ENCODE assay signal across 2 cellular contexts in the genomic region with DNA sequence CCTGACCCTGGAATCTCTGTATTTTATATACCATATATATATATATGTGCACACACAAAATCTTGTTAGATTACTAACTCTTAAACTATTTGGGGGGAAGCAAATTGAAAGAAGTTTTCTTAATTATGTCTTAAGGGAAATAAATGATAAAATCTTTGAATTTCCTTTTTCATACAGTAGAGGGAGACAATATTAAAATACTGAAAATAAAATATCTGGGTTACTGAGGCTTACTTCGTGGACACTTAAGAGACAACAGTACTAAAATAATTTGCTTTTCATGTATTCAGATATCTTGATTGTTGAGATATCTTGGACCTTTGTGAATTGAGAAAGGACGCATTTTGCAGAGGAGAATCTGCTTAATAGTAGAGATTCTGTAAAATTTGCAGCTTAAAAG.
TF ChIP-seq lines count a peak whose summit lies in the region.

No MANE protein-coding gene starts in this region.

TF ChIP-seq in neural cell, 6 proteins besides CTCF, POLR2A, EP300 and RAD21 (continued from another document):
- TF ChIP-seq, protein P1, sequence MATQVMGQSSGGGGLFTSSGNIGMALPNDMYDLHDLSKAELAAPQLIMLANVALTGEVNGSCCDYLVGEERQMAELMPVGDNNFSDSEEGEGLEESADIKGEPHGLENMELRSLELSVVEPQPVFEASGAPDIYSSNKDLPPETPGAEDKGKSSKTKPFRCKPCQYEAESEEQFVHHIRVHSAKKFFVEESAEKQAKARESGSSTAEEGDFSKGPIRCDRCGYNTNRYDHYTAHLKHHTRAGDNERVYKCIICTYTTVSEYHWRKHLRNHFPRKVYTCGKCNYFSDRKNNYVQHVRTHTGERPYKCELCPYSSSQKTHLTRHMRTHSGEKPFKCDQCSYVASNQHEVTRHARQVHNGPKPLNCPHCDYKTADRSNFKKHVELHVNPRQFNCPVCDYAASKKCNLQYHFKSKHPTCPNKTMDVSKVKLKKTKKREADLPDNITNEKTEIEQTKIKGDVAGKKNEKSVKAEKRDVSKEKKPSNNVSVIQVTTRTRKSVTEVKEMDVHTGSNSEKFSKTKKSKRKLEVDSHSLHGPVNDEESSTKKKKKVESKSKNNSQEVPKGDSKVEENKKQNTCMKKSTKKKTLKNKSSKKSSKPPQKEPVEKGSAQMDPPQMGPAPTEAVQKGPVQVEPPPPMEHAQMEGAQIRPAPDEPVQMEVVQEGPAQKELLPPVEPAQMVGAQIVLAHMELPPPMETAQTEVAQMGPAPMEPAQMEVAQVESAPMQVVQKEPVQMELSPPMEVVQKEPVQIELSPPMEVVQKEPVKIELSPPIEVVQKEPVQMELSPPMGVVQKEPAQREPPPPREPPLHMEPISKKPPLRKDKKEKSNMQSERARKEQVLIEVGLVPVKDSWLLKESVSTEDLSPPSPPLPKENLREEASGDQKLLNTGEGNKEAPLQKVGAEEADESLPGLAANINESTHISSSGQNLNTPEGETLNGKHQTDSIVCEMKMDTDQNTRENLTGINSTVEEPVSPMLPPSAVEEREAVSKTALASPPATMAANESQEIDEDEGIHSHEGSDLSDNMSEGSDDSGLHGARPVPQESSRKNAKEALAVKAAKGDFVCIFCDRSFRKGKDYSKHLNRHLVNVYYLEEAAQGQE (IDR thresholded peaks at IDR 0.05; ENCODE audit: borderline replicate concordance) = no peak

TF ChIP-seq in WTC11, 78 proteins besides CTCF, POLR2A, EP300 and RAD21:
- TF ChIP-seq TP53 (CRISPR knock-in tag; IDR thresholded peaks at IDR 0.05) (no peak), ZNF232 (CRISPR knock-in tag; IDR thresholded peaks at IDR 0.05) (no peak), MXD4 (CRISPR knock-in tag; IDR thresholded peaks at IDR 0.05; ENCODE audit: borderline replicate concordance) (no peak), RORB (CRISPR knock-in tag; IDR thresholded peaks at IDR 0.05) (no peak), JAZF1 (CRISPR knock-in tag; IDR thresholded peaks at IDR 0.05) (no peak), EMX1 (CRISPR knock-in tag; IDR thresholded peaks at IDR 0.05) (no peak), SP1 (CRISPR knock-in tag; conservative IDR thresholded peaks at IDR 0.05) (no peak), ZNF263 (CRISPR knock-in tag; IDR thresholded peaks at IDR 0.05; ENCODE audit: low read depth) (no peak), SOX15 (CRISPR knock-in tag; IDR thresholded peaks at IDR 0.05) (no peak), SMAD3 (CRISPR knock-in tag; IDR thresholded peaks at IDR 0.05; ENCODE audit: borderline replicate concordance) (no peak), MYBL2 (CRISPR knock-in tag; IDR thresholded peaks at IDR 0.05) (no peak)
- TF ChIP-seq, protein P2, sequence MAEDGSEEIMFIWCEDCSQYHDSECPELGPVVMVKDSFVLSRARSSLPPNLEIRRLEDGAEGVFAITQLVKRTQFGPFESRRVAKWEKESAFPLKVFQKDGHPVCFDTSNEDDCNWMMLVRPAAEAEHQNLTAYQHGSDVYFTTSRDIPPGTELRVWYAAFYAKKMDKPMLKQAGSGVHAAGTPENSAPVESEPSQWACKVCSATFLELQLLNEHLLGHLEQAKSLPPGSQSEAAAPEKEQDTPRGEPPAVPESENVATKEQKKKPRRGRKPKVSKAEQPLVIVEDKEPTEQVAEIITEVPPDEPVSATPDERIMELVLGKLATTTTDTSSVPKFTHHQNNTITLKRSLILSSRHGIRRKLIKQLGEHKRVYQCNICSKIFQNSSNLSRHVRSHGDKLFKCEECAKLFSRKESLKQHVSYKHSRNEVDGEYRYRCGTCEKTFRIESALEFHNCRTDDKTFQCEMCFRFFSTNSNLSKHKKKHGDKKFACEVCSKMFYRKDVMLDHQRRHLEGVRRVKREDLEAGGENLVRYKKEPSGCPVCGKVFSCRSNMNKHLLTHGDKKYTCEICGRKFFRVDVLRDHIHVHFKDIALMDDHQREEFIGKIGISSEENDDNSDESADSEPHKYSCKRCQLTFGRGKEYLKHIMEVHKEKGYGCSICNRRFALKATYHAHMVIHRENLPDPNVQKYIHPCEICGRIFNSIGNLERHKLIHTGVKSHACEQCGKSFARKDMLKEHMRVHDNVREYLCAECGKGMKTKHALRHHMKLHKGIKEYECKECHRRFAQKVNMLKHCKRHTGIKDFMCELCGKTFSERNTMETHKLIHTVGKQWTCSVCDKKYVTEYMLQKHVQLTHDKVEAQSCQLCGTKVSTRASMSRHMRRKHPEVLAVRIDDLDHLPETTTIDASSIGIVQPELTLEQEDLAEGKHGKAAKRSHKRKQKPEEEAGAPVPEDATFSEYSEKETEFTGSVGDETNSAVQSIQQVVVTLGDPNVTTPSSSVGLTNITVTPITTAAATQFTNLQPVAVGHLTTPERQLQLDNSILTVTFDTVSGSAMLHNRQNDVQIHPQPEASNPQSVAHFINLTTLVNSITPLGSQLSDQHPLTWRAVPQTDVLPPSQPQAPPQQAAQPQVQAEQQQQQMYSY (CRISPR knock-in tag; IDR thresholded peaks at IDR 0.05) = no peak
- TF ChIP-seq, protein P3, sequence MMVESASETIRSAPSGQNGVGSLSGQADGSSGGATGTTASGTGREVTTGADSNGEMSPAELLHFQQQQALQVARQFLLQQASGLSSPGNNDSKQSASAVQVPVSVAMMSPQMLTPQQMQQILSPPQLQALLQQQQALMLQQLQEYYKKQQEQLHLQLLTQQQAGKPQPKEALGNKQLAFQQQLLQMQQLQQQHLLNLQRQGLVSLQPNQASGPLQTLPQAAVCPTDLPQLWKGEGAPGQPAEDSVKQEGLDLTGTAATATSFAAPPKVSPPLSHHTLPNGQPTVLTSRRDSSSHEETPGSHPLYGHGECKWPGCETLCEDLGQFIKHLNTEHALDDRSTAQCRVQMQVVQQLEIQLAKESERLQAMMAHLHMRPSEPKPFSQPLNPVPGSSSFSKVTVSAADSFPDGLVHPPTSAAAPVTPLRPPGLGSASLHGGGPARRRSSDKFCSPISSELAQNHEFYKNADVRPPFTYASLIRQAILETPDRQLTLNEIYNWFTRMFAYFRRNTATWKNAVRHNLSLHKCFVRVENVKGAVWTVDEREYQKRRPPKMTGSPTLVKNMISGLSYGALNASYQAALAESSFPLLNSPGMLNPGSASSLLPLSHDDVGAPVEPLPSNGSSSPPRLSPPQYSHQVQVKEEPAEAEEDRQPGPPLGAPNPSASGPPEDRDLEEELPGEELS (CRISPR knock-in tag; IDR thresholded peaks at IDR 0.05) = no peak
- TF ChIP-seq, protein P4, sequence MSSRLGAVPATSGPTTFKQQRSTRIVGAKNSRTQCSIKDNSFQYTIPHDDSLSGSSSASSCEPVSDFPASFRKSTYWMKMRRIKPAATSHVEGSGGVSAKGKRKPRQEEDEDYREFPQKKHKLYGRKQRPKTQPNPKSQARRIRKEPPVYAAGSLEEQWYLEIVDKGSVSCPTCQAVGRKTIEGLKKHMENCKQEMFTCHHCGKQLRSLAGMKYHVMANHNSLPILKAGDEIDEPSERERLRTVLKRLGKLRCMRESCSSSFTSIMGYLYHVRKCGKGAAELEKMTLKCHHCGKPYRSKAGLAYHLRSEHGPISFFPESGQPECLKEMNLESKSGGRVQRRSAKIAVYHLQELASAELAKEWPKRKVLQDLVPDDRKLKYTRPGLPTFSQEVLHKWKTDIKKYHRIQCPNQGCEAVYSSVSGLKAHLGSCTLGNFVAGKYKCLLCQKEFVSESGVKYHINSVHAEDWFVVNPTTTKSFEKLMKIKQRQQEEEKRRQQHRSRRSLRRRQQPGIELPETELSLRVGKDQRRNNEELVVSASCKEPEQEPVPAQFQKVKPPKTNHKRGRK (CRISPR knock-in tag; IDR thresholded peaks at IDR 0.05; ENCODE audit: borderline replicate concordance) = no peak
